Comparison of ENCODE assay signal across 8 cellular contexts in genomic region chr12:3342051-3342450, GRCh38.
DNase-seq lines count a peak whose midpoint lies in the region; ATAC-seq, FAIRE-seq and TF ChIP-seq lines count a peak whose summit lies in the region.

No MANE protein-coding gene starts in this region.

- intact Hi-C loops in PC-9 (cut with micrococcal nuclease; ENCODE audit: unreplicated experiment): no loop called here

- CTCF ChIA-PET in PC-9 (lab: Charles Lee): no interaction called here

- H3K4me3 ChIP-seq in right atrium auricular region: no peak overlapping the region
- no peak overlapping the region for H3K4me3 ChIP-seq in PC-9

- peaks cover 0 to 20% of the 10 kb centered on the region in 2 donors for H3K4me1 ChIP-seq in right atrium auricular region
- H3K4me1 ChIP-seq in PC-9 (replicated peaks; ENCODE audit: insufficient read depth): no peaks in the 10 kb centered on the region

- H3K36me3 ChIP-seq in right atrium auricular region (no peaks in the 10 kb centered on the region), PC-9 (ENCODE audit: low read depth) (no peaks in the 10 kb centered on the region)

- H3K4me2 ChIP-seq in PC-9: no peak overlapping the region

- H2AFZ ChIP-seq in PC-9: no peak overlapping the region

- no peaks in the 10 kb centered on the region for H4K20me1 ChIP-seq in PC-9 (ENCODE audit: insufficient read depth)

- ATAC-seq in HG03108 (IDR thresholded peaks at IDR 0.05; ENCODE audit: unreplicated experiment): no peak

- TF ChIP-seq CTCF in right atrium auricular region (IDR thresholded peaks at IDR 0.05): peak; percentile 52 to 78
- TF ChIP-seq CTCF in PC-9 (conservative IDR thresholded peaks at IDR 0.05): no peak

- H3K9me3 ChIP-seq in right atrium auricular region: no peaks in the 10 kb centered on the region
- no peaks in the 10 kb centered on the region for H3K9me3 ChIP-seq in PC-9 (ENCODE audit: insufficient read depth, low read depth)

- peak overlapping the region; percentile 51 to 75 for H3K27ac ChIP-seq in right atrium auricular region
- H3K27ac ChIP-seq in PC-9: no peak overlapping the region

- no TSS peak for BruUV-seq in PC-9 (replicated peaks; lab: Mats Ljungman, UMichigan)

- no peaks in the 10 kb centered on the region for H3K9me2 ChIP-seq in PC-9 (ENCODE audit: insufficient read depth)

- no peaks in the 10 kb centered on the region for H3F3A ChIP-seq in PC-9 (ENCODE audit: insufficient read depth, low read depth)

- POLR2A ChIA-PET in PC-9 (lab: Charles Lee; ENCODE audit: unreplicated experiment): no interaction called here

- FAIRE-seq in HTR-8/SVneo (lab: Jason Lieb, UNC): peak; percentile 4

- peak; percentile 41 for DNase-seq in AG08396 (ENCODE audit: low spot score)
- peak; percentile 65 for DNase-seq in HTR-8/SVneo (ENCODE audit: insufficient read length, low spot score)
- DNase-seq in SW480 (ENCODE audit: low spot score): peak; percentile 53
- DNase-seq in right atrium auricular region (ENCODE audit: low spot score): no peak
- peak; percentile 31 for DNase-seq in stimulated activated CD8-positive, alpha-beta memory T cell treated with anti-CD3 and anti-CD28 coated beads, Interleukin-4, amount 100 ng/mL, for 48 hours
- no peak for DNase-seq in NCI-H187 (lab: John Stamatoyannopoulos, UW)
- DNase-seq in PC-9: no peak

- H3K27me3 ChIP-seq in right atrium auricular region (no peaks in the 10 kb centered on the region), PC-9 (ENCODE audit: insufficient read depth, low read depth) (peaks cover 87% of the 10 kb centered on the region)

- no peaks in the 10 kb centered on the region for H3K79me2 ChIP-seq in PC-9 (ENCODE audit: low read depth)

Comparison
In these comparisons a context has a peak if more than half of its experiments do, and no peak if none do; other contexts are left out.
1. DNase-seq: peak in AG08396 (single experiment), HTR-8/SVneo (single experiment), SW480 (single experiment) and stimulated activated CD8-positive, alpha-beta memory T cell treated with anti-CD3 and anti-CD28 coated beads, Interleukin-4, amount 100 ng/mL, for 48 hours (single experiment); none in right atrium auricular region (single experiment), NCI-H187 (0 of 2) and PC-9 (0 of 2).